ENCODE assay signal across 9 cellular contexts in genomic region chr2:95992102-95992501, GRCh38. TPM values are rescaled to one million over a fixed set of nuclear protein-coding genes. Genes with fewer than 3 reads are reported as not detected.
DNase-seq lines count a peak whose midpoint lies in the region; ATAC-seq, FAIRE-seq and TF ChIP-seq lines count a peak whose summit lies in the region.
"Not testable (repeated sequence)": the region's sequence is repeated elsewhere in the genome, so short reads cannot be mapped to it uniquely, and the experiment has no call there.
"Had no signal": no experiment of that assay in that cellular context is flagged by ENCODE, and none has a peak within 500 bp of the region (broad histone marks: within the 10 kb centered on the region; RNA-seq: fewer than 3 reads in every experiment).

No MANE protein-coding gene starts in this region.

- not testable (repeated sequence) for H2AFZ ChIP-seq in HCT116 (ENCODE audit: low read depth, low read length, poor library complexity, severe bottlenecking)
- peak overlapping the region; percentile 100 for H2AFZ ChIP-seq in hepatocyte

- POLR2A ChIA-PET in HCT116 (lab: Charles Lee): interaction anchor here (1.0 kb wide), 1 partner anchor 216 kb away, joined by 3 read pairs; no protein-coding TSS in a partner anchor

- H3K36me3 Mint-ChIP-seq in activated CD4-positive, alpha-beta T cell treated with anti-CD3 and anti-CD28 coated beads, Interleukin-2, amount 10 ng/mL, durations not matched to agents 24 days and 14 days (ENCODE audit: low read depth); osteocyte (ENCODE audit: unreplicated experiment): not testable (repeated sequence)

- DNase-seq in HCT116 (ENCODE audit: low read depth, low spot score); bronchial epithelial cell (ENCODE audit: low read depth); hepatocyte (ENCODE audit: low spot score); osteocyte (ENCODE audit: extremely low spot score, unreplicated experiment); upper lobe of right lung: not testable (repeated sequence)
- peak; percentile 77 for DNase-seq in activated CD4-positive, alpha-beta T cell treated with anti-CD3 and anti-CD28 coated beads, Interleukin-2, amount 10 ng/mL, durations not matched to agents 24 days and 14 days

- intact Hi-C loops in HCT116 (cut with micrococcal nuclease): loop anchor here (2.0 kb wide), 3 partner anchors 125 to 275 kb away; partner anchors contain the start of genes ADRA2B and CIAO1
- intact Hi-C loops in activated CD4-positive, alpha-beta T cell treated with anti-CD3 and anti-CD28 coated beads, Interleukin-2, amount 10 ng/mL, durations not matched to agents 24 days and 14 days (cut with micrococcal nuclease): loop anchor here (5.0 kb wide), 2 partner anchors 180 to 275 kb away; partner anchors contain the start of genes CIAO1 and TMEM127
- intact Hi-C loops in upper lobe of right lung (cut with DNase I): not testable (repeated sequence)

- peak overlapping the region; percentile 84 for H3K27ac Mint-ChIP-seq in activated CD4-positive, alpha-beta T cell treated with anti-CD3 and anti-CD28 coated beads, Interleukin-2, amount 10 ng/mL, durations not matched to agents 24 days and 14 days
- peak overlapping the region; percentile 63 for H3K27ac Mint-ChIP-seq in osteocyte (ENCODE audit: unreplicated experiment)

- CTCF ChIA-PET in HCT116 (lab: Charles Lee): interaction anchor here (0.8 to 2.1 kb wide), 23 partner anchors 9 to 1120 kb away, joined by 3 to 30 read pairs (median 5); partner anchors contain the start of genes ADRA2B, ASTL, CIAO1 and NCAPH

- WGBS in hepatocyte (ENCODE audit: low lambda C conversion rate, missing lambda C conversion rate): 0% methylated on average over 7 of the region's 39 CpGs

- H3K27ac ChIP-seq in HCT116 (ENCODE audit: low read depth, low read length) (peak overlapping the region; percentile 68), hepatocyte (peak overlapping the region; percentile 88), upper lobe of right lung (peak overlapping the region; percentile 86)

- not testable (repeated sequence) for H3K4me1 Mint-ChIP-seq in activated CD4-positive, alpha-beta T cell treated with anti-CD3 and anti-CD28 coated beads, Interleukin-2, amount 10 ng/mL, durations not matched to agents 24 days and 14 days; osteocyte (ENCODE audit: unreplicated experiment)

- not testable (repeated sequence) for FAIRE-seq in bronchial epithelial cell (lab: Jason Lieb, UNC)

- H3K4me2 ChIP-seq in HCT116 (ENCODE audit: low read length) (peak overlapping the region; percentile 95), hepatocyte (peak overlapping the region; percentile 100)

- peaks cover 27% of the 10 kb centered on the region for H3K27me3 Mint-ChIP-seq in activated CD4-positive, alpha-beta T cell treated with anti-CD3 and anti-CD28 coated beads, Interleukin-2, amount 10 ng/mL, durations not matched to agents 24 days and 14 days
- H3K27me3 Mint-ChIP-seq in osteocyte (ENCODE audit: unreplicated experiment): peaks cover 29% of the 10 kb centered on the region

- not testable (repeated sequence) for BruUV-seq in HCT116 (replicated peaks; lab: Mats Ljungman, UMichigan)

- H3K27me3 ChIP-seq in HCT116 (ENCODE audit: insufficient read depth, low read length); bronchial epithelial cell (ENCODE audit: control insufficient read depth, insufficient read depth, low read length); hepatocyte; upper lobe of right lung: not testable (repeated sequence)

- TF ChIP-seq CTCF in HCT116 (IDR thresholded peaks at IDR 0.05 in 2 of 3, conservative IDR thresholded peaks at IDR 0.05 in 1 of 3; ENCODE audit: borderline replicate concordance in 1 of 3, insufficient read depth in 1 of 3, low read depth in 2 of 3, low read length in 2 of 3); bronchial epithelial cell (IDR thresholded peaks at IDR 0.05; ENCODE audit: insufficient read depth, low read length, severe bottlenecking); hepatocyte (IDR thresholded peaks at IDR 0.05; ENCODE audit: poor library complexity); upper lobe of right lung (IDR thresholded peaks at IDR 0.05): not testable (repeated sequence)
- TF ChIP-seq CTCF in osteocyte (IDR thresholded peaks at IDR 0.05): peak; percentile 8

- not testable (repeated sequence) for TF ChIP-seq POLR2A in HCT116 (IDR thresholded peaks at IDR 0.05; ENCODE audit: borderline replicate concordance, extremely low read depth, insufficient read depth, insufficient read length)

- peak overlapping the region; percentile 81 for H3K4me3 Mint-ChIP-seq in activated CD4-positive, alpha-beta T cell treated with anti-CD3 and anti-CD28 coated beads, Interleukin-2, amount 10 ng/mL, durations not matched to agents 24 days and 14 days
- peak overlapping the region; percentile 79 for H3K4me3 Mint-ChIP-seq in osteocyte (ENCODE audit: unreplicated experiment)

- peak overlapping the region; percentile 64 for H3K9ac ChIP-seq in HCT116 (ENCODE audit: low read length)

- ATAC-seq in GM18519 (IDR thresholded peaks at IDR 0.05; ENCODE audit: low FRiP score, unreplicated experiment) (peak; percentile 30), HCT116 (peak; percentile 69), HG03521 (IDR thresholded peaks at IDR 0.05; ENCODE audit: unreplicated experiment) (peak; percentile 43), upper lobe of right lung (peak; percentile 79)

- not testable (repeated sequence) for H3K9me2 ChIP-seq in HCT116 (ENCODE audit: insufficient read depth); hepatocyte (replicated peaks; ENCODE audit: insufficient read depth)

- H3K4me1 ChIP-seq in HCT116 (ENCODE audit: control insufficient read depth in 1 of 2, insufficient read depth in 2 of 2, low read length in 2 of 2); hepatocyte (ENCODE audit: insufficient read depth); upper lobe of right lung: not testable (repeated sequence)

- not testable (repeated sequence) for H3K79me2 ChIP-seq in HCT116 (ENCODE audit: insufficient read depth, low read length); hepatocyte

- not testable (repeated sequence) for H3K9me3 Mint-ChIP-seq in activated CD4-positive, alpha-beta T cell treated with anti-CD3 and anti-CD28 coated beads, Interleukin-2, amount 10 ng/mL, durations not matched to agents 24 days and 14 days; osteocyte (ENCODE audit: unreplicated experiment)

- not testable (repeated sequence) for H3K9me3 ChIP-seq in HCT116 (ENCODE audit: control insufficient read depth in 1 of 2, insufficient read depth in 1 of 2, low read depth in 1 of 2, low read length in 2 of 2); hepatocyte (ENCODE audit: low read depth); upper lobe of right lung

- TF ChIP-seq RAD21 in HCT116 (IDR thresholded peaks at IDR 0.05; ENCODE audit: low read depth): not testable (repeated sequence)

- RAD21 ChIA-PET in HCT116 (lab: Charles Lee; ENCODE audit: low non-redundant PET in 1 of 2, low total read pairs in 2 of 2, uncharacterized antibody in 2 of 2, unreplicated experiment in 2 of 2): interaction anchor here (1.3 to 1.4 kb wide), 2 partner anchors 182 to 183 kb away, joined by 4 to 5 read pairs; no protein-coding TSS in a partner anchor

- not testable (repeated sequence) for H4K20me1 ChIP-seq in HCT116 (ENCODE audit: insufficient read depth); hepatocyte (ENCODE audit: insufficient read depth, poor library complexity, severe bottlenecking)

- H3K4me3 ChIP-seq in HCT116 (replicated peaks in 1 of 2; ENCODE audit: low read depth in 1 of 2, low read length in 2 of 2): peak overlapping the region; percentile 45 to 57
- peak overlapping the region; percentile 48 for H3K4me3 ChIP-seq in bronchial epithelial cell (ENCODE audit: low read depth, low read length)
- peak overlapping the region; percentile 93 for H3K4me3 ChIP-seq in hepatocyte
- peak overlapping the region; percentile 70 for H3K4me3 ChIP-seq in upper lobe of right lung

- H3K36me3 ChIP-seq in HCT116 (ENCODE audit: control insufficient read depth in 1 of 2, insufficient read depth in 2 of 2, low read length in 2 of 2); bronchial epithelial cell (ENCODE audit: control insufficient read depth, insufficient read depth, low read length); hepatocyte (replicated peaks; ENCODE audit: insufficient read depth, low read depth); upper lobe of right lung: not testable (repeated sequence)

TF ChIP-seq in HCT116, 20 proteins besides CTCF, POLR2A, EP300 and RAD21:
- TF ChIP-seq, protein P1, sequence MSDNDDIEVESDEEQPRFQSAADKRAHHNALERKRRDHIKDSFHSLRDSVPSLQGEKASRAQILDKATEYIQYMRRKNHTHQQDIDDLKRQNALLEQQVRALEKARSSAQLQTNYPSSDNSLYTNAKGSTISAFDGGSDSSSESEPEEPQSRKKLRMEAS (IDR thresholded peaks at IDR 0.05): peak; percentile 19; the same call in 1 of the 2 replicates

RNA-seq across cellular contexts. Expression of gene ANKRD36C, which starts 0.5 kb away (rescaled TPM):
- 17.7 TPM for total RNA-seq in HCT116 (2021; ENCODE audit: unreplicated experiment)
- 2.4 and 3.6 TPM in 2 replicates for polyA plus RNA-seq in HCT116 (2012)
- total RNA-seq in activated CD4-positive, alpha-beta T cell treated with anti-CD3 and anti-CD28 coated beads, Interleukin-2, amount 10 ng/mL, durations not matched to agents 24 days and 14 days: 55.6 and 59.7 TPM in 2 replicates
- 8.8 and 11.6 TPM in 2 replicates for total RNA-seq in bronchial epithelial cell
- total RNA-seq in hepatocyte: 24.9 and 29.6 TPM in 2 replicates
- 16.8 and 23.4 TPM in 2 replicates for polyA plus RNA-seq in hepatocyte
- 41.7 and 45.0 TPM in 2 replicates for total RNA-seq in osteocyte
- 24.3 TPM for total RNA-seq in upper lobe of right lung

RNA-seq across cellular contexts. Expression of gene GPAT2, which starts 42.6 kb away (rescaled TPM):
- total RNA-seq in HCT116 (2021; ENCODE audit: unreplicated experiment) (54.2 TPM), bronchial epithelial cell (0.26 and 0.79 TPM in 2 replicates), hepatocyte (not detected in 2 replicates), osteocyte (not detected in 2 replicates), upper lobe of right lung (3.2 TPM)
- 32.2 and 38.1 TPM in 2 replicates for polyA plus RNA-seq in HCT116 (2012)
- 20.4 and 22.6 TPM in 2 replicates for total RNA-seq in activated CD4-positive, alpha-beta T cell treated with anti-CD3 and anti-CD28 coated beads, Interleukin-2, amount 10 ng/mL, durations not matched to agents 24 days and 14 days
- polyA plus RNA-seq in hepatocyte: 0.29 and 0.31 TPM in 2 replicates
- total RNA-seq: LHCN-M2 had no signal
